9 cellular contexts compared by ENCODE assay signal in genomic region chr9:114339130-114339908, GRCh38. TPM values are rescaled to one million over a fixed set of nuclear protein-coding genes. Genes with fewer than 3 reads are reported as not detected.
DNase-seq lines count a peak whose midpoint lies in the region; ATAC-seq lines count a peak whose summit lies in the region.
"Had no signal": no experiment of that assay in that cellular context is flagged by ENCODE, and none has a peak within 500 bp of the region (broad histone marks: within the 10 kb centered on the region; RNA-seq: fewer than 3 reads in every experiment).

No MANE protein-coding gene starts in this region.

- H3K4me2 ChIP-seq in mesenchymal stem cell (ENCODE audit: low read length, poor library complexity, severe bottlenecking): no peak overlapping the region

- POLR2A ChIA-PET in activated CD4-positive, alpha-beta T cell treated with anti-CD3 and anti-CD28 coated beads for 36 hours (lab: Charles Lee): interaction anchor here (0.6 kb wide), 1 partner anchor 682 kb away, joined by 3 read pairs; no protein-coding TSS in a partner anchor

- H4K8ac ChIP-seq in mesenchymal stem cell (ENCODE audit: low read length): no peak overlapping the region

- no peak overlapping the region for H2BK120ac ChIP-seq in mesenchymal stem cell (ENCODE audit: low read depth, low read length)

- H3K27ac Mint-ChIP-seq in activated CD4-positive, alpha-beta T cell treated with anti-CD3 and anti-CD28 coated beads for 36 hours: peak overlapping the region; percentile 51
- H3K27ac Mint-ChIP-seq in stimulated activated effector memory CD8-positive, alpha-beta T cell treated with anti-CD3 and anti-CD28 coated beads, Interleukin-12 subunit alpha, Interleukin-12 subunit beta, amount 100 ng/mL, for 72 hours: peak overlapping the region; percentile 92

- H3K27me3 ChIP-seq in mesenchymal stem cell (ENCODE audit: control insufficient read depth in 1 of 2, insufficient read depth in 1 of 2, low read length in 2 of 2): no peaks in the 10 kb centered on the region

- DNase-seq in AG20443 (ENCODE audit: low spot score) (peak; percentile 85), LHCN-M2 (ENCODE audit: low read depth) (peak; percentile 55), dermis blood vessel endothelial cell (peak; percentile 62), mesenchymal stem cell (peak; percentile 57)
- DNase-seq in activated CD4-positive, alpha-beta T cell treated with anti-CD3 and anti-CD28 coated beads for 36 hours: peak; percentile 74
- peak; percentile 58 to 79 for DNase-seq in stimulated activated effector memory CD8-positive, alpha-beta T cell treated with anti-CD3 and anti-CD28 coated beads, Interleukin-12 subunit alpha, Interleukin-12 subunit beta, amount 100 ng/mL, for 72 hours (ENCODE audit: low spot score in 2 of 2)

- H3K36me3 Mint-ChIP-seq in activated CD4-positive, alpha-beta T cell treated with anti-CD3 and anti-CD28 coated beads for 36 hours (ENCODE audit: low read depth): peaks cover 87% of the 10 kb centered on the region
- H3K36me3 Mint-ChIP-seq in stimulated activated effector memory CD8-positive, alpha-beta T cell treated with anti-CD3 and anti-CD28 coated beads, Interleukin-12 subunit alpha, Interleukin-12 subunit beta, amount 100 ng/mL, for 72 hours: peaks cover 100% of the 10 kb centered on the region

- H3K14ac ChIP-seq in mesenchymal stem cell (ENCODE audit: low read length in 2 of 2): no peak overlapping the region

- no peak overlapping the region for H3K23ac ChIP-seq in mesenchymal stem cell (ENCODE audit: low read length in 2 of 2)

- H3K27me3 Mint-ChIP-seq in activated CD4-positive, alpha-beta T cell treated with anti-CD3 and anti-CD28 coated beads for 36 hours: no peaks in the 10 kb centered on the region

- H2BK15ac ChIP-seq in mesenchymal stem cell (ENCODE audit: low read depth, poor library complexity, severe bottlenecking): no peak overlapping the region

- H3K79me1 ChIP-seq in mesenchymal stem cell (replicated peaks; ENCODE audit: low read length, poor library complexity, severe bottlenecking): peaks cover 1% of the 10 kb centered on the region

- H3K4ac ChIP-seq in mesenchymal stem cell (ENCODE audit: low read depth in 1 of 2, low read length in 2 of 2): no peak overlapping the region

- intact Hi-C loops in activated CD4-positive, alpha-beta T cell treated with anti-CD3 and anti-CD28 coated beads for 36 hours (cut with DNase I, micrococcal nuclease): loop anchor here (1.0 to 5.0 kb wide), 5 partner anchors 45 to 314 kb away; partner anchors contain the start of gene WHRN (in 1 of the 2)

- CTCF ChIA-PET in activated CD4-positive, alpha-beta T cell treated with anti-CD3 and anti-CD28 coated beads for 36 hours (lab: Charles Lee): interaction anchor here (0.6 to 3.2 kb wide), 14 partner anchors 8 to 655 kb away, joined by 3 to 34 read pairs (median 4); partner anchors contain the start of gene AKNA

- peaks cover 3% of the 10 kb centered on the region for H3K4me1 Mint-ChIP-seq in activated CD4-positive, alpha-beta T cell treated with anti-CD3 and anti-CD28 coated beads for 36 hours
- H3K4me1 Mint-ChIP-seq in stimulated activated effector memory CD8-positive, alpha-beta T cell treated with anti-CD3 and anti-CD28 coated beads, Interleukin-12 subunit alpha, Interleukin-12 subunit beta, amount 100 ng/mL, for 72 hours: peaks cover 23% of the 10 kb centered on the region

- H3K4me1 ChIP-seq in mesenchymal stem cell (ENCODE audit: control insufficient read depth, insufficient read depth, low read depth, low read length): no peaks in the 10 kb centered on the region

- H2AFZ ChIP-seq in mesenchymal stem cell (ENCODE audit: low read depth, low read length): no peak overlapping the region

- H3K27ac ChIP-seq in mesenchymal stem cell (ENCODE audit: low read length, poor library complexity, severe bottlenecking): no peak overlapping the region

- H2BK12ac ChIP-seq in mesenchymal stem cell (ENCODE audit: low read length in 2 of 2): no peak overlapping the region

- H3K36me3 ChIP-seq in mesenchymal stem cell (ENCODE audit: control insufficient read depth in 1 of 2, insufficient read depth in 2 of 2, low read depth in 1 of 2, low read length in 2 of 2): peaks cover 75 to 84% of the 10 kb centered on the region in 2 experiments

- no peak overlapping the region for H3K18ac ChIP-seq in mesenchymal stem cell (ENCODE audit: low read depth in 1 of 2, low read length in 2 of 2)

- peaks cover 2% of the 10 kb centered on the region for H3K9me3 Mint-ChIP-seq in activated CD4-positive, alpha-beta T cell treated with anti-CD3 and anti-CD28 coated beads for 36 hours (ENCODE audit: low read depth)
- no peaks in the 10 kb centered on the region for H3K9me3 Mint-ChIP-seq in stimulated activated effector memory CD8-positive, alpha-beta T cell treated with anti-CD3 and anti-CD28 coated beads, Interleukin-12 subunit alpha, Interleukin-12 subunit beta, amount 100 ng/mL, for 72 hours

- no peak overlapping the region for H3K4me3 ChIP-seq in mesenchymal stem cell (ENCODE audit: insufficient read depth in 1 of 2, low read depth in 1 of 2, low read length in 2 of 2)

- no peak overlapping the region for H3K9ac ChIP-seq in mesenchymal stem cell (ENCODE audit: low read length)

- WGBS in mesenchymal stem cell: 82% methylated on average over 16 of the region's 16 CpGs

- H3K4me3 Mint-ChIP-seq in activated CD4-positive, alpha-beta T cell treated with anti-CD3 and anti-CD28 coated beads for 36 hours: no peak overlapping the region
- H3K4me3 Mint-ChIP-seq in stimulated activated effector memory CD8-positive, alpha-beta T cell treated with anti-CD3 and anti-CD28 coated beads, Interleukin-12 subunit alpha, Interleukin-12 subunit beta, amount 100 ng/mL, for 72 hours: no peak overlapping the region

- no peak overlapping the region for H4K91ac ChIP-seq in mesenchymal stem cell (ENCODE audit: low read length)

- H3K9me3 ChIP-seq in mesenchymal stem cell (ENCODE audit: control insufficient read depth, low read length): no peaks in the 10 kb centered on the region

- H2AK5ac ChIP-seq in mesenchymal stem cell (ENCODE audit: low read length, severe bottlenecking): no peak overlapping the region

- ATAC-seq in GM18909 (IDR thresholded peaks at IDR 0.05; ENCODE audit: poor library complexity, unreplicated experiment) (peak; percentile 65), HG03159 (IDR thresholded peaks at IDR 0.05; ENCODE audit: unreplicated experiment) (no peak)
- ATAC-seq in activated CD4-positive, alpha-beta T cell treated with anti-CD3 and anti-CD28 coated beads for 36 hours: peak; percentile 71
- ATAC-seq in stimulated activated effector memory CD8-positive, alpha-beta T cell treated with anti-CD3 and anti-CD28 coated beads, Interleukin-12 subunit alpha, Interleukin-12 subunit beta, amount 100 ng/mL, for 72 hours: peak; percentile 79

- no peak overlapping the region for H2BK5ac ChIP-seq in mesenchymal stem cell (ENCODE audit: low read depth, low read length, poor library complexity, severe bottlenecking)

RNA-seq across cellular contexts. Expression of gene ORM2, which starts 9.7 kb away (rescaled TPM):
- total RNA-seq in LHCN-M2 (2014; rRNA removed): not detected in 2 replicates
- polyA plus RNA-seq in LHCN-M2 (2012): not detected
- not detected for total RNA-seq in activated CD4-positive, alpha-beta T cell treated with anti-CD3 and anti-CD28 coated beads for 36 hours
- not detected in 2 replicates for total RNA-seq in dermis blood vessel endothelial cell
- not detected for polyA plus RNA-seq in mesenchymal stem cell (2013, experiment 1 of 2)
- not detected for polyA plus RNA-seq in mesenchymal stem cell (2013, experiment 2 of 2)
- total RNA-seq: skeletal muscle tissue had no signal

RNA-seq across cellular contexts. Expression of gene ORM1, which starts 16.4 kb away (rescaled TPM):
- total RNA-seq in LHCN-M2 (2014; rRNA removed) (not detected in 2 replicates), dermis blood vessel endothelial cell (not detected in 2 replicates)
- polyA plus RNA-seq in LHCN-M2 (2012): not detected
- total RNA-seq in activated CD4-positive, alpha-beta T cell treated with anti-CD3 and anti-CD28 coated beads for 36 hours: not detected
- polyA plus RNA-seq in mesenchymal stem cell (2013, experiment 1 of 2): not detected
- polyA plus RNA-seq in mesenchymal stem cell (2013, experiment 2 of 2): not detected

RNA-seq across cellular contexts. Expression of gene AKNA, which starts 48.5 kb away (rescaled TPM):
- total RNA-seq in LHCN-M2 (2014; rRNA removed): 3.3 and 3.7 TPM in 2 replicates
- 3.2 TPM for polyA plus RNA-seq in LHCN-M2 (2012)
- 100 to 1,000 TPM; 135 to 141 TPM for total RNA-seq in activated CD4-positive, alpha-beta T cell treated with anti-CD3 and anti-CD28 coated beads for 36 hours
- 2.0 and 3.6 TPM in 2 replicates for total RNA-seq in dermis blood vessel endothelial cell
- 18.5 TPM for polyA plus RNA-seq in mesenchymal stem cell (2013, experiment 1 of 2)
- 17.8 TPM for polyA plus RNA-seq in mesenchymal stem cell (2013, experiment 2 of 2)

Comparison
In these comparisons a context has a peak if more than half of its experiments do, and no peak if none do; other contexts are left out.
1. RNA of gene AKNA, which starts 48.5 kb away (total RNA-seq): 135 to 141 TPM in activated CD4-positive, alpha-beta T cell treated with anti-CD3 and anti-CD28 coated beads for 36 hours; 3.3 to 3.7 TPM in LHCN-M2 and 2.0 to 3.6 TPM in dermis blood vessel endothelial cell; every median in the first group is over 10 times any median in the second.
2. Peak in every context shown above with its lines, with median percentiles within 50 percentile points of each other: DNase-seq.